Comparison of ENCODE assay signal across 9 cellular contexts in the genomic region with DNA sequence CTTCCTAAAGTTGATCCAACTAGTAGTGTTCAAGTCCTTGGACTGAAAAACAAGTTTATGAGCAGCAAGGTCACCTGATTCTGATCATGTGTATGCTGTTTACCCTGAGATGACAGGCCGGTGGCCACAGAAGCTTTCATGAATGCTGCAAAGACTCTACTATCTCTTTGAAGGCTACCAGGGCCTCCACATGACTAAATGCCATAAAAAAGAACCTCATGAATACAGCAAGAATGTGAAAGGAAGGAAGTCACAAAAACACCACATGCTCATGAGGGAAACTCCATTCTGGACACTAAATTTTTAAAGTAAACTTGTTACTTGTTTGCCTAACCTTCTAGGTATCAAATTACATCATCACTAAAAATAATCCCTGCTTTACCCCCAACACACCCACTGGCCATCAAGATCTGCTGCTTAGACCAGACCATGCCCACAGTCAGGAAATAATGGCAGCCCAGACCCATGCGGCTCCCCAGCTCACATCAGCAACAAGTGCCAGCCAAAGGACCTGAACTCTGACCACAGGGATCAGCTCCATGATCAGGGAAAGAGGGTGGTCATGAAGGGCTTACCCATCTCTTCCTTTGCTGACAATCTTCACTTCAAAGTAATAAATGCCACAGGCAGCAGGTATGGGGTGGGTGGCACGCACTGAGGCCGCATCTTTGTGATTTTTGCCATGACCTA. TPM values are rescaled to one million over a fixed set of nuclear protein-coding genes. Genes with fewer than 3 reads are reported as not detected.
DNase-seq lines count a peak whose midpoint lies in the region; ATAC-seq and TF ChIP-seq lines count a peak whose summit lies in the region.
"Had no signal": no experiment of that assay in that cellular context is flagged by ENCODE, and none has a peak within 500 bp of the region (broad histone marks: within the 10 kb centered on the region; RNA-seq: fewer than 3 reads in every experiment).

No MANE protein-coding gene starts in this region.

- H3K36me3 ChIP-seq in esophagus muscularis mucosa, result peaks cover 0 to 36% (median 29%) of the 10 kb centered on the region in 4 donors

- peaks cover 13% of the 10 kb centered on the region for H3K36me3 Mint-ChIP-seq in progenitor cell of endocrine pancreas (ENCODE audit: insufficient read depth)

- intact Hi-C loops in esophagus muscularis mucosa (cut with DNase I), result loop anchor here (5.0 kb wide), 1 partner anchor 143 kb away; a partner anchor contains a TSS

- H3K4me3 ChIP-seq in GM08714 (ENCODE audit: low read length) (peak overlapping the region; percentile 85), esophagus muscularis mucosa (peak overlapping the region; percentile 70 to 100 (median 94))

- H3K9me3 ChIP-seq in esophagus muscularis mucosa, result no peaks in the 10 kb centered on the region

- DNase-seq in esophagus muscularis mucosa (ENCODE audit: extremely low spot score) (no peak), progenitor cell of endocrine pancreas (ENCODE audit: low spot score, unreplicated experiment) (no peak), anterior cingulate cortex (lab: John Stamatoyannopoulos, UW) (no peak)
- DNase-seq in stimulated activated CD4-positive, alpha-beta T cell treated with anti-CD3 and anti-CD28 coated beads, Interleukin-4, amount 100 ng/mL, for 4 hours, result no peak
- no peak for DNase-seq in stimulated activated CD4-positive, alpha-beta T cell treated with anti-CD3 and anti-CD28 coated beads, Interleukin-2, amount 100 ng/mL, for 24 hours
- DNase-seq: NK-92 treated with Interleukin-12 subunit alpha and Interleukin-12 subunit beta, amount 100 ng/mL, for 24 hours had no signal

- H3K27ac Mint-ChIP-seq in progenitor cell of endocrine pancreas, result peak overlapping the region; percentile 96

- peak overlapping the region; percentile 94 for H3K4me3 Mint-ChIP-seq in progenitor cell of endocrine pancreas (ENCODE audit: low read depth)

- TF ChIP-seq POLR2A in Raji (IDR thresholded peaks at IDR 0.05; ENCODE audit: insufficient read depth, low read depth, low read length) (0 out of 2 replicates have a peak, but pooled peaks have one; percentile 16), esophagus muscularis mucosa (IDR thresholded peaks at IDR 0.05; ENCODE audit: low read depth) (no peak)

- TF ChIP-seq EP300 in esophagus muscularis mucosa (IDR thresholded peaks at IDR 0.05), result no peak

- ATAC-seq in HG02981 (IDR thresholded peaks at IDR 0.05; ENCODE audit: unreplicated experiment), result no peak

- no peaks in the 10 kb centered on the region for H3K27me3 Mint-ChIP-seq in progenitor cell of endocrine pancreas

- no peak for TF ChIP-seq CTCF in esophagus muscularis mucosa (IDR thresholded peaks at IDR 0.05)
- no peak for TF ChIP-seq CTCF in progenitor cell of endocrine pancreas (IDR thresholded peaks at IDR 0.05; ENCODE audit: unreplicated experiment)

- peaks cover 13% of the 10 kb centered on the region for H3K4me1 Mint-ChIP-seq in progenitor cell of endocrine pancreas (ENCODE audit: low read depth)

- WGBS in esophagus muscularis mucosa, result 92% methylated on average over 4 of the region's 4 CpGs

- peaks cover 32 to 61% (median 39%) of the 10 kb centered on the region in 4 donors for H3K4me1 ChIP-seq in esophagus muscularis mucosa

- H3K27me3 ChIP-seq in esophagus muscularis mucosa, result no peaks in the 10 kb centered on the region

- H3K9me3 Mint-ChIP-seq in progenitor cell of endocrine pancreas (ENCODE audit: low read depth), result no peaks in the 10 kb centered on the region

- peak overlapping the region in 1 of 4 donors; percentile 86 for H3K27ac ChIP-seq in esophagus muscularis mucosa (replicated peaks in 1 of 4)

RNA-seq across cellular contexts. Expression of a gene that starts 1.4 kb away (rescaled TPM):
- total RNA-seq in esophagus muscularis mucosa, result 10 to 100 TPM in 2 of 4 donors, 1 to 10 TPM in 2; 5.8 to 12.2 (median 8.6) TPM
- 33.5 and 34.1 TPM in 2 replicates for total RNA-seq in progenitor cell of endocrine pancreas

RNA-seq across cellular contexts. Expression of a gene that starts 1.7 kb away (rescaled TPM):
- 1 to 10 TPM in 3 of 4 donors, under 1 TPM in 1; 0.83 to 2.2 (median 1.1) TPM for total RNA-seq in esophagus muscularis mucosa
- total RNA-seq in progenitor cell of endocrine pancreas, result 12.3 and 14.5 TPM in 2 replicates

RNA-seq across cellular contexts. Expression of a gene that starts 37.1 kb away (rescaled TPM):
- total RNA-seq in esophagus muscularis mucosa (100 to 1,000 TPM in 1 of 4 donors, 10 to 100 TPM in 3; 60.2 to 101 (median 78.3) TPM), progenitor cell of endocrine pancreas (28.6 and 32.0 TPM in 2 replicates)

RNA-seq across cellular contexts. Expression of a gene that starts 41.7 kb away (rescaled TPM):
- total RNA-seq in esophagus muscularis mucosa (100 to 1,000 TPM; 101 to 246 (median 174) TPM), progenitor cell of endocrine pancreas (167 and 177 TPM in 2 replicates)

RNA-seq across cellular contexts. Expression of a gene that starts 42.5 kb away (rescaled TPM):
- 10 to 100 TPM; 30.3 to 50.7 (median 33.2) TPM for total RNA-seq in esophagus muscularis mucosa
- total RNA-seq in progenitor cell of endocrine pancreas, result 76.2 and 80.6 TPM in 2 replicates
